In the genomic region with DNA sequence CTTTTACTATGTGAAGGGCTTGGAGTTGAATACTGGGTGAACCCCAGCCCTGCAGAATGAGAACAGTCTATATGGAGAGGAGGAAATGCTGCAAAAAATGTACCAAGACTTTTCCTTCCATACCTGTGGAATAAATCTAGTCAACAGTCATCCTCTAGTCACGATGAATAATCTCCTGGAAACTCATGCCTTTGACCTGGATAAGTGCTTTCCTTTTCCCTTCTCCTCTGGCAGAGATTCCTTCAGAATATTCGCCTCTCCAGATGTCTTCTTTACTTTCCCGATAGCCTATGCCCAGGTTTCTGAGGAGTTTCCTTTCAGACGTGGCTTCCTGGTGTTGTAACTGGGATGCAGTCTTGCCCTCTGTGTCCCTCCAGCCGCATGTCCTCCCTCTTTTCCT, we compare ENCODE assay signal across 1 cellular context.
TF ChIP-seq lines count a peak whose summit lies in the region.

No MANE protein-coding gene starts in this region.

TF ChIP-seq in IMR-90, 13 proteins besides CTCF, POLR2A, EP300 and RAD21:
- TF ChIP-seq MAZ (IDR thresholded peaks at IDR 0.05; ENCODE audit: borderline replicate concordance, low read depth, low read length) (no peak), NFE2L2 (IDR thresholded peaks at IDR 0.05; ENCODE audit: low read depth, low read length) (no peak), MAFK (IDR thresholded peaks at IDR 0.05; ENCODE audit: low read depth, low read length) (no peak), BHLHE40 (IDR thresholded peaks at IDR 0.05; ENCODE audit: low read depth, low read length) (no peak), FOS (IDR thresholded peaks at IDR 0.05; ENCODE audit: low read depth, low read length) (no peak), CHD1 (IDR thresholded peaks at IDR 0.05; ENCODE audit: low read depth, low read length) (no peak), SMC3 (IDR thresholded peaks at IDR 0.05; ENCODE audit: low read depth, low read length) (no peak), RCOR1 (IDR thresholded peaks at IDR 0.05; ENCODE audit: insufficient replicate concordance, low read length) (no peak), RFX5 (IDR thresholded peaks at IDR 0.05; ENCODE audit: low read depth, low read length) (no peak), MXI1 (IDR thresholded peaks at IDR 0.05; ENCODE audit: borderline replicate concordance, low read depth, low read length) (no peak), CEBPB (IDR thresholded peaks at IDR 0.05; ENCODE audit: low read depth, low read length) (no peak)
- TF ChIP-seq, protein P1, sequence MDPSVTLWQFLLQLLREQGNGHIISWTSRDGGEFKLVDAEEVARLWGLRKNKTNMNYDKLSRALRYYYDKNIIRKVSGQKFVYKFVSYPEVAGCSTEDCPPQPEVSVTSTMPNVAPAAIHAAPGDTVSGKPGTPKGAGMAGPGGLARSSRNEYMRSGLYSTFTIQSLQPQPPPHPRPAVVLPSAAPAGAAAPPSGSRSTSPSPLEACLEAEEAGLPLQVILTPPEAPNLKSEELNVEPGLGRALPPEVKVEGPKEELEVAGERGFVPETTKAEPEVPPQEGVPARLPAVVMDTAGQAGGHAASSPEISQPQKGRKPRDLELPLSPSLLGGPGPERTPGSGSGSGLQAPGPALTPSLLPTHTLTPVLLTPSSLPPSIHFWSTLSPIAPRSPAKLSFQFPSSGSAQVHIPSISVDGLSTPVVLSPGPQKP (IDR thresholded peaks at IDR 0.05; ENCODE audit: borderline replicate concordance, low read depth, low read length) = no peak
- TF ChIP-seq, protein P2, sequence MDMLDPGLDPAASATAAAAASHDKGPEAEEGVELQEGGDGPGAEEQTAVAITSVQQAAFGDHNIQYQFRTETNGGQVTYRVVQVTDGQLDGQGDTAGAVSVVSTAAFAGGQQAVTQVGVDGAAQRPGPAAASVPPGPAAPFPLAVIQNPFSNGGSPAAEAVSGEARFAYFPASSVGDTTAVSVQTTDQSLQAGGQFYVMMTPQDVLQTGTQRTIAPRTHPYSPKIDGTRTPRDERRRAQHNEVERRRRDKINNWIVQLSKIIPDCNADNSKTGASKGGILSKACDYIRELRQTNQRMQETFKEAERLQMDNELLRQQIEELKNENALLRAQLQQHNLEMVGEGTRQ (IDR thresholded peaks at IDR 0.05; ENCODE audit: low read depth, low read length) = no peak
